Comparison of ENCODE assay signal across 8 cellular contexts in genomic region chr22:38656256-38657148, GRCh38. TPM values are rescaled to one million over a fixed set of nuclear protein-coding genes. Genes with fewer than 3 reads are reported as not detected.
DNase-seq lines count a peak whose midpoint lies in the region; ATAC-seq and TF ChIP-seq lines count a peak whose summit lies in the region.

Gene CBY1, plus strand, starts transcription at chr22:38656638. Its CDS starts 11,417 bp downstream, at chr22:38668055.
Gene FAM227A, minus strand, starts transcription at chr22:38656392. Its CDS starts 6,224 bp downstream, at chr22:38650168.

- peak within 1 kb of the TSS; percentile 86 to 92 for H3K9ac ChIP-seq in colonic mucosa (ENCODE audit: low read depth in 2 of 2, low read length in 2 of 2)

- H3K27me3 ChIP-seq in colonic mucosa (no peaks in the 10 kb centered on the region), layer of hippocampus (ENCODE audit: control insufficient read depth, insufficient read depth, low read length) (no peaks in the 10 kb centered on the region)

- DNase-seq in Ammon's horn (ENCODE audit: low spot score) (peak; percentile 94), GM19238 (ENCODE audit: insufficient read length, low spot score) (peak; percentile 96), NCI-H524 (lab: John Stamatoyannopoulos, UW) (peak; percentile 87 to 90), colonic mucosa (peak; percentile 91)
- peak; percentile 96 for DNase-seq in activated CD4-positive, alpha-beta T cell treated with anti-CD3 and anti-CD28 coated beads, Interleukin-2, amount 10 ng/mL, durations not matched to agents 24 days and 14 days
- peak; percentile 59 to 75 for DNase-seq in stimulated activated CD4-positive, alpha-beta T cell treated with anti-CD3 and anti-CD28 coated beads, Interleukin-1b, Interleukin-23, amount 100 ng/mL, for 1 hour (ENCODE audit: low read depth in 2 of 2)

- intact Hi-C loops in activated CD4-positive, alpha-beta T cell treated with anti-CD3 and anti-CD28 coated beads, Interleukin-2, amount 10 ng/mL, durations not matched to agents 24 days and 14 days (cut with micrococcal nuclease) = loop anchor here (1.0 kb wide), 2 partner anchors 25 to 150 kb away; partner anchors contain the start of genes DDX17 and TOMM22
- intact Hi-C loops in colonic mucosa (cut with DNase I) = no loop called here

- TF ChIP-seq CTCF in colonic mucosa (IDR thresholded peaks at IDR 0.05) = no peak

- no peaks in the 10 kb centered on the region for H3K9me3 ChIP-seq in colonic mucosa

- peak within 1 kb of the TSS; percentile 93 for H3K4me3 Mint-ChIP-seq in activated CD4-positive, alpha-beta T cell treated with anti-CD3 and anti-CD28 coated beads, Interleukin-2, amount 10 ng/mL, durations not matched to agents 24 days and 14 days

- ATAC-seq in HG03442 (IDR thresholded peaks at IDR 0.05; ENCODE audit: unreplicated experiment) = peak; percentile 72

- H3K27me3 Mint-ChIP-seq in activated CD4-positive, alpha-beta T cell treated with anti-CD3 and anti-CD28 coated beads, Interleukin-2, amount 10 ng/mL, durations not matched to agents 24 days and 14 days = no peaks in the 10 kb centered on the region

- H3K27ac Mint-ChIP-seq in activated CD4-positive, alpha-beta T cell treated with anti-CD3 and anti-CD28 coated beads, Interleukin-2, amount 10 ng/mL, durations not matched to agents 24 days and 14 days = peak within 1 kb of the TSS; percentile 97

- no peaks in the 10 kb centered on the region for H3K36me3 Mint-ChIP-seq in activated CD4-positive, alpha-beta T cell treated with anti-CD3 and anti-CD28 coated beads, Interleukin-2, amount 10 ng/mL, durations not matched to agents 24 days and 14 days (ENCODE audit: low read depth)

- no peaks in the 10 kb centered on the region for H3K9me3 Mint-ChIP-seq in activated CD4-positive, alpha-beta T cell treated with anti-CD3 and anti-CD28 coated beads, Interleukin-2, amount 10 ng/mL, durations not matched to agents 24 days and 14 days

- peaks cover 6% of the 10 kb centered on the region for H3K36me3 ChIP-seq in colonic mucosa

- H3K4me1 ChIP-seq in colonic mucosa = peaks cover 5% of the 10 kb centered on the region

- H3K4me1 Mint-ChIP-seq in activated CD4-positive, alpha-beta T cell treated with anti-CD3 and anti-CD28 coated beads, Interleukin-2, amount 10 ng/mL, durations not matched to agents 24 days and 14 days = peaks cover 11% of the 10 kb centered on the region

- H3K27ac ChIP-seq in colonic mucosa (peak within 1 kb of the TSS; percentile 81), layer of hippocampus (ENCODE audit: low read depth, low read length) (peak within 1 kb of the TSS; percentile 100)

- H3K4me3 ChIP-seq in colonic mucosa = peak within 1 kb of the TSS; percentile 94

RNA-seq across cellular contexts. Expression of gene CBY1, which starts in this region (rescaled TPM):
- total RNA-seq in activated CD4-positive, alpha-beta T cell treated with anti-CD3 and anti-CD28 coated beads, Interleukin-2, amount 10 ng/mL, durations not matched to agents 24 days and 14 days = 8.4 and 13.3 TPM in 2 replicates
- 10 to 100 TPM; 27.4 to 38.1 TPM for total RNA-seq in colonic mucosa

RNA-seq across cellular contexts. Expression of gene FAM227A, which starts in this region (rescaled TPM):
- total RNA-seq in activated CD4-positive, alpha-beta T cell treated with anti-CD3 and anti-CD28 coated beads, Interleukin-2, amount 10 ng/mL, durations not matched to agents 24 days and 14 days = 0.30 and 0.71 TPM in 2 replicates
- total RNA-seq in colonic mucosa = 1 to 10 TPM in 1 of 2 donors, under 1 TPM in 1; 0.21 to 2.0 TPM

Comparison
In these comparisons a context has a peak if more than half of its experiments do, and no peak if none do; other contexts are left out.
1. Peak in every context shown above with its lines: DNase-seq, ATAC-seq, H3K4me3 ChIP-seq and H3K27ac ChIP-seq.